9 cellular contexts compared by ENCODE assay signal in the genomic region with DNA sequence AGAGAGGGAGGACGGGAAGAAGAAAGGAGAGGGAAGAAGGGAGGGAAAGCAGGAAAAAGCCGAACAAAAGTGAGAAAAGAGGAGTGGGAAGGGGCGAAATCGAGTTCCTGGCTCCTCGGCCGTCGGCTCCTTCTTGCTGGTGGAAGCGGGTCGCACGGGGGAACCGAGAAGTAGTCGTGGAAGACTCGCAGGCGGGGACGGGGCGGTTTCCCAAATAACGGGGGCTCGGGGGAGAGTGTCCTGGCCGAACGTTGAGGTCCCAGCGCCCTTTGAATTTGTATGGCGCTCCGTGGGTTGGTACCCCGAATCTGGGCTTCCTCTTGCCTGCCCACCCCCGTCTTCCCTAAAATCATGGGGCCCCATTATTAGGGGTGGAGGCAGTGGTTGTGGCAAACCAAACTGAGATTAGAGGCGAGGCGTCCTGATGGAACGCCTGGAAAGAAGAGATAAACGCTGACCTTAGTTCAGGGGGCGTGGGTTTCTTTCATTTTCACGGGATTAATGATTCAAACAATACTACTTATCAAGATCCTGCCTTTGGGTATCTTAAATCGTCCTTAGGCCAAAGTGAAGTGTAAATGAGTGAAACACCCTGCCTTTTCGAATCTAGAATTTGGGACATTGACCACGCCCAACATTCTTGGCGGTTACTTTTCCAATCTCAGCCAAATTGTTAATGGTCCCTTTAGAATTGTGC. TPM values are rescaled to one million over a fixed set of nuclear protein-coding genes. Genes with fewer than 3 reads are reported as not detected.
DNase-seq lines count a peak whose midpoint lies in the region; ATAC-seq, FAIRE-seq and TF ChIP-seq lines count a peak whose summit lies in the region.
"Had no signal": no experiment of that assay in that cellular context is flagged by ENCODE, and none has a peak within 500 bp of the region (broad histone marks: within the 10 kb centered on the region; RNA-seq: fewer than 3 reads in every experiment).

No MANE protein-coding gene starts in this region.

- peaks cover 5% of the 10 kb centered on the region for H4K20me1 ChIP-seq in K562 (replicated peaks; ENCODE audit: control insufficient read depth, insufficient read depth, low read length)

- H3K79me2 ChIP-seq in K562 (ENCODE audit: control insufficient read depth, insufficient read depth, low read length): no peaks in the 10 kb centered on the region

- H3K9ac ChIP-seq in K562 (ENCODE audit: insufficient read depth in 1 of 2, low read depth in 2 of 2, low read length in 2 of 2): no peak overlapping the region

- peaks cover 2 to 16% of the 10 kb centered on the region in 2 experiments; a peak in 2 of 5 replicates for H3K4me1 ChIP-seq in K562 (replicated peaks in 1 of 2; ENCODE audit: control insufficient read depth in 2 of 2, insufficient read depth in 2 of 2, low read length in 2 of 2)

- TF ChIP-seq POLR2A in K562 (conservative IDR thresholded peaks at IDR 0.05): no peak

- in situ Hi-C loops in K562 (cut with MboI): no loop called here

- no peaks in the 10 kb centered on the region for H3K36me3 ChIP-seq in MG63
- no peaks in the 10 kb centered on the region for H3K36me3 ChIP-seq in K562 (ENCODE audit: control insufficient read depth, insufficient read depth, low read length)

- H3K9me3 ChIP-seq in MG63 (no peaks in the 10 kb centered on the region), K562 (replicated peaks; ENCODE audit: control insufficient read depth, insufficient read depth, low read depth, low read length) (no peaks in the 10 kb centered on the region)

- no peak overlapping the region for H2AFZ ChIP-seq in K562 (ENCODE audit: low read depth, low read length)

- no peak overlapping the region; the same call in 1 of the 2 replicates for H3K4me2 ChIP-seq in K562 (ENCODE audit: insufficient read depth, low read length)

- H3K9me1 ChIP-seq in K562 (ENCODE audit: control insufficient read depth, insufficient read depth, low read length): no peaks in the 10 kb centered on the region

- no TSS peak for BruUV-seq in K562 (replicated peaks; lab: Mats Ljungman, UMichigan)

- FAIRE-seq in K562 (lab: Jason Lieb, UNC): no peak
- FAIRE-seq: TTC549 had no signal

- WGBS in K562 (ENCODE audit: insufficient coverage, low coverage, missing lambda C conversion rate): 7% methylated on average over 26 of the region's 35 CpGs

- H3K4me3 ChIP-seq in MG63: peak overlapping the region; percentile 71
- H3K4me3 ChIP-seq in K562: peak overlapping the region; percentile 45; the same call in 1 of the 2 replicates

- ATAC-seq in K562 (no peak), GM18870 (IDR thresholded peaks at IDR 0.05; ENCODE audit: unreplicated experiment) (no peak), HG03159 (IDR thresholded peaks at IDR 0.05; ENCODE audit: unreplicated experiment) (no peak)

- peak; percentile 50 for DNase-seq in ELF-1 (ENCODE audit: low read depth, low spot score)
- DNase-seq in MG63: no peak
- DNase-seq in K562 (ENCODE audit: extremely low read depth in 1 of 4, low spot score in 3 of 4): peak; percentile 17 to 28 (median 23)
- DNase-seq in iPS-NIHi7 (ENCODE audit: extremely low spot score): peak; percentile 22
- peak; percentile 53 for DNase-seq in stimulated activated CD8-positive, alpha-beta memory T cell treated with anti-CD3 and anti-CD28 coated beads, Interleukin-4, amount 100 ng/mL, for 48 hours
- DNase-seq in NCI-H526 treated with DMSO at 0.1 percent for 48 hours (lab: John Stamatoyannopoulos, UW): no peak

- TF ChIP-seq EP300 in K562 (IDR thresholded peaks at IDR 0.05; ENCODE audit: low read length): 0 out of 2 replicates have a peak, but pooled peaks have one; percentile 4

- intact Hi-C loops in K562 (cut with micrococcal nuclease): no loop called here

- no peak for TF ChIP-seq CTCF in K562 (IDR thresholded peaks at IDR 0.05 in 2 of 3, conservative IDR thresholded peaks at IDR 0.05 in 1 of 3; ENCODE audit: insufficient read depth in 2 of 3, low read depth in 1 of 3, low read length in 3 of 3)

- H3K27me3 ChIP-seq in MG63 (no peaks in the 10 kb centered on the region), K562 (ENCODE audit: control insufficient read depth in 2 of 2, insufficient read depth in 2 of 2, low read length in 2 of 2) (peaks cover 11 to 36% of the 10 kb centered on the region in 2 experiments; a peak in 4 of 5 replicates)

- CTCF ChIA-PET in K562 (lab: Yijun Ruan, JAX; ENCODE audit: low intra/inter-chr PET ratio): interaction anchor here (0.6 kb wide), 1 partner anchor 165 kb away, joined by 3 read pairs; no protein-coding TSS in a partner anchor

- H3K27ac ChIP-seq in K562 (ENCODE audit: extremely low read depth, low read depth, low read length): no peak overlapping the region

- POLR2A ChIA-PET in K562 (lab: Yijun Ruan, JAX): no interaction called here

- TF ChIP-seq RAD21 in K562 (CRISPR knock-in tag; conservative IDR thresholded peaks at IDR 0.05 in 1 of 2, IDR thresholded peaks at IDR 0.05 in 1 of 2): no peak

TF ChIP-seq in K562, 482 proteins besides CTCF, POLR2A, EP300 and RAD21 (continues in another document):
- TF ChIP-seq SAFB2 (IDR thresholded peaks at IDR 0.05; ENCODE audit: borderline replicate concordance, low read depth, low read length, severe bottlenecking) (no peak), TEAD1 (CRISPR knock-in tag; IDR thresholded peaks at IDR 0.05) (peak in 1 of 2 experiments; percentile 79; a peak in 2 of 4 replicates), FOSL1 (tag; conservative IDR thresholded peaks at IDR 0.05) (0 out of 2 replicates have a peak, but pooled peaks have one; percentile 13), DACH1 (IDR thresholded peaks at IDR 0.05; ENCODE audit: partially characterized antibody) (peak; percentile 67), LCOR (CRISPR knock-in tag; IDR thresholded peaks at IDR 0.05) (0 out of 2 replicates have a peak, but pooled peaks have one; percentile 32), TAL1 (IDR thresholded peaks at IDR 0.05) (peak; percentile 53), SMAD4 (CRISPR knock-in tag; conservative IDR thresholded peaks at IDR 0.05) (0 out of 2 replicates have a peak, but pooled peaks have one; percentile 32), SRSF3 (IDR thresholded peaks at IDR 0.05; ENCODE audit: insufficient read depth, low read length) (no peak), HDAC2 (IDR thresholded peaks at IDR 0.05) (peak; percentile 83), CBFA2T3 (IDR thresholded peaks at IDR 0.05) (peak; percentile 75), KLF1 (tag; IDR thresholded peaks at IDR 0.05) (peak; percentile 75), DPF2 (IDR thresholded peaks at IDR 0.05) (0 out of 2 replicates have a peak, but pooled peaks have one; percentile 39), KDM1A (IDR thresholded peaks at IDR 0.05) (peak; percentile 97 to 98), ESRRA (IDR thresholded peaks at IDR 0.05; ENCODE audit: borderline replicate concordance, low read depth) (peak; percentile 43; the same call in 1 of the 2 replicates), GTF2F1 (IDR thresholded peaks at IDR 0.05; ENCODE audit: low read depth, low read length) (no peak), ARID1B (IDR thresholded peaks at IDR 0.05) (peak; percentile 64), KLF10 (CRISPR knock-in tag; IDR thresholded peaks at IDR 0.05) (no peak), ZNF512 (tag; IDR thresholded peaks at IDR 0.05) (peak; percentile 98), TCF3 (CRISPR knock-in tag; IDR thresholded peaks at IDR 0.05) (peak; percentile 51; the same call in 1 of the 2 replicates), SOX6 (IDR thresholded peaks at IDR 0.05) (peak; percentile 69), BCOR (IDR thresholded peaks at IDR 0.05) (0 out of 2 replicates have a peak, but pooled peaks have one; percentile 20), CBFA2T2 (conservative IDR thresholded peaks at IDR 0.05) (peak; percentile 49), CTBP1 (IDR thresholded peaks at IDR 0.05; ENCODE audit: borderline replicate concordance) (peak; percentile 30; the same call in 1 of the 2 replicates), NR2C2 (CRISPR knock-in tag; IDR thresholded peaks at IDR 0.05) (no peak), NR2C2 (tag; IDR thresholded peaks at IDR 0.05) (peak; percentile 55), ARHGAP35 (IDR thresholded peaks at IDR 0.05; ENCODE audit: partially characterized antibody) (no peak)

RNA-seq across cellular contexts. Expression of gene UBTD2, which starts 0.9 kb away (rescaled TPM):
- 28.8 and 43.0 TPM in 2 replicates for total RNA-seq in MG63 (2014; rRNA removed; shearing (Covaris generic); ENCODE audit: low replicate concordance)
- total RNA-seq in K562 (2011; cell fraction: chromatin; rRNA removed; ENCODE audit: low replicate concordance): 0.12 and 0.19 TPM in 2 replicates
- 0.13 TPM in 1 of 2 replicates, not detected in the other for total RNA-seq in K562 (2011; cell fraction: nucleolus; rRNA removed)
- total RNA-seq in K562 (2011; cell fraction: nucleoplasm; rRNA removed): 0.15 TPM in 1 of 2 replicates, not detected in the other
- total RNA-seq in K562 (2014; rRNA removed): 0.08 and 0.23 TPM in 2 replicates
- total RNA-seq in K562 (2014; rRNA removed; fragmentation: Illumina TruSeq; extraction: Trizol): 0.15 and 0.19 TPM in 2 replicates
- 0.07 and 0.08 TPM in 2 replicates for total RNA-seq in K562 (2015; rRNA removed; fragmentation: Illumina TruSeq; extraction: Trizol)
- total RNA-seq in K562 (2021): 0.16 and 0.22 TPM in 2 replicates
- polyA plus RNA-seq in K562 (2011; rRNA removed): 0.23 and 0.46 TPM in 2 replicates
- 0.03 and 0.22 TPM in 2 replicates for polyA plus RNA-seq in K562 (2011; cell fraction: cytosol; rRNA removed)
- 0.04 and 0.11 TPM in 2 replicates for polyA plus RNA-seq in K562 (2011; cell fraction: nucleus; rRNA removed)
- polyA plus RNA-seq in K562 (2012): 0.10 and 0.17 TPM in 2 replicates
- polyA plus RNA-seq in K562 (2014; fragmentation: Illumina TruSeq; extraction: Trizol): 0.12 and 0.18 TPM in 2 replicates
- under 1 TPM in 1 of 2 experiments, not detected in 1; 0.01 TPM for polyA plus RNA-seq in K562 (2014; fragmentation: Nextera tagmentation; extraction: Ambion mirVana)
- polyA plus RNA-seq in K562 (2014; rRNA removed): 0.03 and 0.18 TPM in 2 replicates
- polyA minus RNA-seq in K562 (2011; rRNA and poly(A)+ RNA removed): 0.18 and 0.46 TPM in 2 replicates
- polyA minus RNA-seq in K562 (2011; cell fraction: cytosol; rRNA and poly(A)+ RNA removed): 0.29 and 0.64 TPM in 2 replicates
- 0.13 TPM in 1 of 2 replicates, not detected in the other for polyA minus RNA-seq in K562 (2011; cell fraction: nucleus; rRNA and poly(A)+ RNA removed)

Comparison
In these comparisons a context has a peak if more than half of its experiments do, and no peak if none do; other contexts are left out.
1. DNase-seq: peak in ELF-1 (single experiment), K562 (4 of 4), iPS-NIHi7 (single experiment) and stimulated activated CD8-positive, alpha-beta memory T cell treated with anti-CD3 and anti-CD28 coated beads, Interleukin-4, amount 100 ng/mL, for 48 hours (single experiment); none in MG63 (single experiment) and NCI-H526 treated with DMSO at 0.1 percent for 48 hours (single experiment).
2. RNA of gene UBTD2, which starts 0.9 kb away (total RNA-seq): 28.8 to 43.0 TPM in MG63; 0.07 to 0.23 TPM in K562; every median in the first group is over 10 times any median in the second.